8 cellular contexts compared by ENCODE assay signal in the genomic region with DNA sequence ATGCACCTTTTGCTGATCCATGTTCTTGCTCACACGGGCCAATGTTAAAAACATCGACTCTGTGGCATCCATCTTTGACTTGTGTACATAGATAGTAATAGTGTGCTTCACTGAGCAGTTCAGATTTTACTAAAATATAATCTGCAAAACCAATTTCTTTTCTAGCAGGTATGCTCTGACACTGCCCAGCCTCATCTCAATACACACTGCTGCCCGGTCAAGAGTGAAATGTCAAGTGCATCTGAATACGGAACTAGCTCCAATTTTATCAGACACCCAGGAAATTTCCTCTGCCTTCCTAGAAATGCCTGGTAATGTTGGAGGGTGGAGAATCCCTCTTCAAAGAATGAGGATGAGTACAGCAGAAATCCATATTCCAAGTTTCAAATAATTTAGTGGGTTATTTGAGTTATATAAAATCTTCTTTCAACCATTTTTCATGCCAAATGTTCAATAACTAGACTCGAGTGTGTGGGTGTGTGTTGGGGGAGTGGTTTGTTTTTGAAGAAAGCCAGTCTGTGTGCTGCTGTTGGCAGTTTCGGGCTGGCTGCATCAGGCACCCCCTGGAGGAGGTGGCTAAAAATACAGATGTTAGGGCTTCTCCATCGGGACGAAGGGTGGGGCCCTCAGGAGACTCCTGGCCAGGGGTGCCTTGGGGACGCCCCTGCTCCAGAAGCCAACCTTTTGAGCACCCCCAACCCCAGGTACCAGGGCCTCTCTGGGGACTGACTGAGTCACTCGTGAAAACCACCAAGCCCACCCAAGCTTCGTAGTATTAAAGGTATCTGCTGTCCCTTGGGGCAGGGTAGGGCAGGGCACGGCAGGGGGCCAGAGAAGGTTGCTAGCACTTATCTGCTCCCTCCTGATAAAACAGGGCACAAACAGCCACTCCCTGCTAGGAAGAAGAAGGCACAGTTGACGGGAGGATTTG. TPM values are rescaled to one million over a fixed set of nuclear protein-coding genes. Genes with fewer than 3 reads are reported as not detected.
DNase-seq lines count a peak whose midpoint lies in the region; ATAC-seq and TF ChIP-seq lines count a peak whose summit lies in the region.

No MANE protein-coding gene starts in this region.

- H3K27ac Mint-ChIP-seq in T-helper 2 cell treated with Interferon-gamma antibody and Interleukin-4, amounts not matched to agents 5 μg/mL and 100 μg/mL, for 36 hours = no peak overlapping the region

- peaks cover 17% of the 10 kb centered on the region for H3K27me3 Mint-ChIP-seq in T-helper 2 cell treated with Interferon-gamma antibody and Interleukin-4, amounts not matched to agents 5 μg/mL and 100 μg/mL, for 36 hours (ENCODE audit: low read depth)

- no peaks in the 10 kb centered on the region for H3K36me3 Mint-ChIP-seq in T-helper 2 cell treated with Interferon-gamma antibody and Interleukin-4, amounts not matched to agents 5 μg/mL and 100 μg/mL, for 36 hours (ENCODE audit: low read depth)

- intact Hi-C loops in head of caudate nucleus (cut with DNase I) (loop anchor here (5.0 kb wide), 1 partner anchor 83 kb away; no protein-coding TSS in a partner anchor), sciatic nerve (cut with DNase I) (no loop called here)

- H3K4me1 Mint-ChIP-seq in T-helper 2 cell treated with Interferon-gamma antibody and Interleukin-4, amounts not matched to agents 5 μg/mL and 100 μg/mL, for 36 hours (ENCODE audit: low read depth) = no peaks in the 10 kb centered on the region

- no peaks in the 10 kb centered on the region for H3K9me3 Mint-ChIP-seq in T-helper 2 cell treated with Interferon-gamma antibody and Interleukin-4, amounts not matched to agents 5 μg/mL and 100 μg/mL, for 36 hours

- ATAC-seq in GM18868 (IDR thresholded peaks at IDR 0.05; ENCODE audit: unreplicated experiment) (peak; percentile 56), SK-N-SH treated with all-trans-retinoic acid at 6 μM for 48 hours (peak; percentile 64), sciatic nerve (peak; percentile 52), HG02759 (IDR thresholded peaks at IDR 0.05; ENCODE audit: unreplicated experiment) (no peak), HG02610 (IDR thresholded peaks at IDR 0.05; ENCODE audit: unreplicated experiment) (no peak)

- no peak overlapping the region for H3K4me3 Mint-ChIP-seq in T-helper 2 cell treated with Interferon-gamma antibody and Interleukin-4, amounts not matched to agents 5 μg/mL and 100 μg/mL, for 36 hours

- peak; percentile 60 for DNase-seq in AG08395 (ENCODE audit: low spot score)
- peak in 38 of 42 donors; percentile 40 to 82 (median 62) for DNase-seq in head of caudate nucleus
- no peak for DNase-seq in sciatic nerve (ENCODE audit: low spot score)
- DNase-seq in T-helper 2 cell treated with Interferon-gamma antibody and Interleukin-4, amounts not matched to agents 5 μg/mL and 100 μg/mL, for 36 hours (ENCODE audit: low spot score) = no peak

TF ChIP-seq in SK-N-SH treated with all-trans-retinoic acid at 6 μM for 48 hours, 23 proteins besides CTCF, POLR2A, EP300 and RAD21:
- no peak for TF ChIP-seq PPARA (CRISPR knock-in tag; IDR thresholded peaks at IDR 0.05; ENCODE audit: borderline replicate concordance)
- TF ChIP-seq RARB (CRISPR knock-in tag; IDR thresholded peaks at IDR 0.05) = no peak
- no peak for TF ChIP-seq ARNTL (CRISPR knock-in tag; IDR thresholded peaks at IDR 0.05; ENCODE audit: borderline replicate concordance, low read depth)
- TF ChIP-seq ESRRG (CRISPR knock-in tag; IDR thresholded peaks at IDR 0.05) = no peak

RNA-seq across cellular contexts. Expression of gene CTBP2, which starts 15.4 kb away (rescaled TPM):
- total RNA-seq in sciatic nerve = 46.9 TPM

Comparison
In these comparisons a context has a peak if more than half of its experiments do, and no peak if none do; other contexts are left out.
1. DNase-seq: peak in AG08395 (single experiment) and head of caudate nucleus (38 of 42); none in sciatic nerve (single experiment) and T-helper 2 cell treated with Interferon-gamma antibody and Interleukin-4, amounts not matched to agents 5 μg/mL and 100 μg/mL, for 36 hours (single experiment).
2. ATAC-seq: peak in GM18868 (single experiment), SK-N-SH treated with all-trans-retinoic acid at 6 μM for 48 hours (single experiment) and sciatic nerve (single experiment); none in HG02759 (single experiment) and HG02610 (single experiment).